ENCODE assay signal across 21 cellular contexts in the genomic region with DNA sequence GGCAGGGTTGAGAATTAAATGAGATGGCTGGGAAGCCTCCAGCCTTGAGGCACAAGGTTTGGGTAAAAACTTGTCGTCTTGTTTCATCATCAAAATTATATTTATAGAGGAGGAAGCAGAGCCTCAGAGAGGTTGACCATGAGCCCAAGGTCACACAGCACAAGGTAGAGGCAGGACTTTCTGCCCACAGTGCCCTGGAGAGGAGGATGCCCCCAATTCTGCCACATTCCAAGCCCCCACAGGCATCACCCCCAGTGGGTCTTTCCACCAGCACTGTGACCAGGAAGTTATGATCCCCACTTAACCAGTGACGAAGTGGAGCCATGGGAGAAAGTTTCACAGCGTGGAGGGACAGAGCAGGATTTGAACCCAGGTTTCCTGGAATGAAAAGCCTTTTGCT.
DNase-seq lines count a peak whose midpoint lies in the region; ATAC-seq, FAIRE-seq and TF ChIP-seq lines count a peak whose summit lies in the region.
"Had no signal": no experiment of that assay in that cellular context is flagged by ENCODE, and none has a peak within 500 bp of the region (broad histone marks: within the 10 kb centered on the region; RNA-seq: fewer than 3 reads in every experiment).

No MANE protein-coding gene starts in this region.

- CTCF ChIA-PET in HepG2 (lab: Yijun Ruan, JAX; ENCODE audit: low intra/inter-chr PET ratio, low total read pairs), result no interaction called here
- CTCF ChIA-PET in K562 (lab: Yijun Ruan, JAX; ENCODE audit: low intra/inter-chr PET ratio), result no interaction called here

- H3K27me3 Mint-ChIP-seq in neural crest cell (ENCODE audit: low read depth), result no peaks in the 10 kb centered on the region

- ATAC-seq in HepG2 (no peak), right lobe of liver (no peak), K562 (no peak), HG03565 (IDR thresholded peaks at IDR 0.05; ENCODE audit: unreplicated experiment) (no peak)
- ATAC-seq: CD8-positive, alpha-beta T cell had no signal

- BruUV-seq in HepG2 (replicated peaks; lab: Mats Ljungman, UMichigan) (no TSS peak), K562 (replicated peaks; lab: Mats Ljungman, UMichigan) (no TSS peak)

- WGBS in HepG2 (ENCODE audit: low lambda C conversion rate), result 13% methylated on average over 3 of the region's 3 CpGs
- WGBS in right lobe of liver (ENCODE audit: insufficient coverage, low coverage, low lambda C conversion rate, missing lambda C conversion rate), result 36% methylated on average over 2 of the region's 3 CpGs
- WGBS in K562 (ENCODE audit: insufficient coverage, low coverage, missing lambda C conversion rate), result 0% methylated on average over 3 of the region's 3 CpGs

- H3K36me3 Mint-ChIP-seq in neural crest cell (ENCODE audit: low read depth), result no peaks in the 10 kb centered on the region
- H3K36me3 Mint-ChIP-seq: CD14-positive monocyte; CD8-positive, alpha-beta T cell; IgD-negative memory B cell had no signal

- H3K36me3 ChIP-seq in HepG2 (replicated peaks in 1 of 2; ENCODE audit: control insufficient read depth in 1 of 2, insufficient read depth in 2 of 2, low read length in 2 of 2) (no peaks in the 10 kb centered on the region), right lobe of liver (no peaks in the 10 kb centered on the region), K562 (ENCODE audit: control insufficient read depth, insufficient read depth, low read length) (no peaks in the 10 kb centered on the region), uterus (no peaks in the 10 kb centered on the region)
- H3K36me3 ChIP-seq: HAP-1 had no signal

- H2AFZ ChIP-seq in HepG2 (ENCODE audit: low read length), result no peak overlapping the region
- no peak overlapping the region for H2AFZ ChIP-seq in K562 (ENCODE audit: low read depth, low read length)

- H4K20me1 ChIP-seq in HepG2 (ENCODE audit: insufficient read depth, low read length), result no peaks in the 10 kb centered on the region
- H4K20me1 ChIP-seq in K562 (replicated peaks; ENCODE audit: control insufficient read depth, insufficient read depth, low read length), result peaks cover 8% of the 10 kb centered on the region; the same call in 1 of the 2 replicates

- TF ChIP-seq CTCF in HepG2 (CRISPR knock-in tag; IDR thresholded peaks at IDR 0.05) (no peak), right lobe of liver (IDR thresholded peaks at IDR 0.05) (no peak), K562 (IDR thresholded peaks at IDR 0.05 in 2 of 3, conservative IDR thresholded peaks at IDR 0.05 in 1 of 3; ENCODE audit: insufficient read depth in 2 of 3, low read depth in 1 of 3, low read length in 3 of 3) (no peak), neural crest cell (conservative IDR thresholded peaks at IDR 0.05) (no peak), uterus (IDR thresholded peaks at IDR 0.05) (no peak)

- no peak overlapping the region for H3K4me3 Mint-ChIP-seq in neural crest cell
- H3K4me3 Mint-ChIP-seq: B cell; CD14-positive monocyte; CD8-positive, alpha-beta T cell; HFFc6; IgD-negative memory B cell had no signal

- POLR2A ChIA-PET in HepG2 (lab: Yijun Ruan, JAX) (no interaction called here), K562 (lab: Yijun Ruan, JAX) (interaction anchor here (1.7 kb wide), 1 partner anchor 31 kb away, joined by 3 read pairs; no protein-coding TSS in a partner anchor)

- H3K79me2 ChIP-seq in HepG2 (ENCODE audit: insufficient read depth, low read length), result no peaks in the 10 kb centered on the region
- no peaks in the 10 kb centered on the region for H3K79me2 ChIP-seq in K562 (ENCODE audit: control insufficient read depth, insufficient read depth, low read length)

- H3K4me1 ChIP-seq in HepG2 (ENCODE audit: insufficient read depth, low read length), result no peaks in the 10 kb centered on the region
- no peaks in the 10 kb centered on the region for H3K4me1 ChIP-seq in right lobe of liver
- H3K4me1 ChIP-seq in K562 (replicated peaks in 1 of 2; ENCODE audit: control insufficient read depth in 2 of 2, insufficient read depth in 2 of 2, low read length in 2 of 2), result no peaks in the 10 kb centered on the region
- no peaks in the 10 kb centered on the region for H3K4me1 ChIP-seq in uterus
- H3K4me1 ChIP-seq: HAP-1 had no signal

- no peaks in the 10 kb centered on the region for H3K9me3 Mint-ChIP-seq in neural crest cell
- H3K9me3 Mint-ChIP-seq: CD8-positive, alpha-beta T cell had no signal

- no peak overlapping the region for H3K4me2 ChIP-seq in HepG2 (ENCODE audit: low read depth, low read length)
- H3K4me2 ChIP-seq in K562 (ENCODE audit: insufficient read depth, low read length), result no peak overlapping the region

- TF ChIP-seq POLR2A in HepG2 (IDR thresholded peaks at IDR 0.05; ENCODE audit: insufficient read depth in 1 of 2, low read depth in 2 of 2, low read length in 2 of 2) (no peak), right lobe of liver (IDR thresholded peaks at IDR 0.05) (no peak), K562 (conservative IDR thresholded peaks at IDR 0.05) (no peak), uterus (IDR thresholded peaks at IDR 0.05) (no peak)

- H3K27ac Mint-ChIP-seq in neural crest cell (ENCODE audit: unreplicated experiment), result peak overlapping the region; percentile 19
- H3K27ac Mint-ChIP-seq: B cell; CD14-positive monocyte; CD8-positive, alpha-beta T cell; HFFc6; IgD-negative memory B cell had no signal

- H3K4me3 ChIP-seq in HepG2 (replicated peaks in 1 of 3; ENCODE audit: insufficient read depth in 1 of 3, low read depth in 2 of 3, low read length in 3 of 3) (no peak overlapping the region), right lobe of liver (no peak overlapping the region), K562 (no peak overlapping the region), uterus (no peak overlapping the region)
- H3K4me3 ChIP-seq: HAP-1 had no signal

- no peak for DNase-seq in HepG2 (ENCODE audit: low spot score)
- no peak for DNase-seq in right lobe of liver
- no peak for DNase-seq in K562 (ENCODE audit: extremely low read depth in 1 of 4, low spot score in 3 of 4)
- no peak for DNase-seq in neural crest cell (ENCODE audit: low read depth, low spot score)
- DNase-seq in activated CD4-positive, alpha-beta T cell treated with anti-CD3 and anti-CD28 coated beads, Interleukin-2, amount 50 U/mL, for 48 hours, result no peak
- no peak for DNase-seq in uterus
- DNase-seq: COR-L47, DMS153, DND-41, GDM1, HFFc6 had no signal

- H3K9me1 ChIP-seq in K562 (ENCODE audit: control insufficient read depth, insufficient read depth, low read length), result no peaks in the 10 kb centered on the region

- TF ChIP-seq EP300 in HepG2 (IDR thresholded peaks at IDR 0.05; ENCODE audit: low read depth in 2 of 2, low read length in 2 of 2), result no peak
- no peak for TF ChIP-seq EP300 in HepG2 (CRISPR knock-in tag; IDR thresholded peaks at IDR 0.05; ENCODE audit: borderline replicate concordance)
- no peak for TF ChIP-seq EP300 in K562 (IDR thresholded peaks at IDR 0.05; ENCODE audit: low read length)

- H3K27me3 ChIP-seq in HepG2 (ENCODE audit: control insufficient read depth in 1 of 2, insufficient read depth in 2 of 2, low read length in 2 of 2) (peaks cover 1 to 4% of the 10 kb centered on the region in 2 experiments; a peak in 2 of 5 replicates), right lobe of liver (no peaks in the 10 kb centered on the region), K562 (ENCODE audit: control insufficient read depth in 2 of 2, insufficient read depth in 2 of 2, low read length in 2 of 2) (peaks cover 0 to 26% of the 10 kb centered on the region in 2 experiments; a peak in 2 of 5 replicates), uterus (no peaks in the 10 kb centered on the region)

- TF ChIP-seq RAD21 in HepG2 (CRISPR knock-in tag; IDR thresholded peaks at IDR 0.05) (no peak), K562 (CRISPR knock-in tag; conservative IDR thresholded peaks at IDR 0.05 in 1 of 2, IDR thresholded peaks at IDR 0.05 in 1 of 2) (no peak)

- H3K27ac ChIP-seq in HepG2 (ENCODE audit: extremely low read length, insufficient read depth, low read length) (no peak overlapping the region), right lobe of liver (no peak overlapping the region), K562 (ENCODE audit: extremely low read depth, low read depth, low read length) (no peak overlapping the region), uterus (no peak overlapping the region)

- no peaks in the 10 kb centered on the region for H3K4me1 Mint-ChIP-seq in neural crest cell
- H3K4me1 Mint-ChIP-seq: B cell, CD14-positive monocyte, IgD-negative memory B cell had no signal

- FAIRE-seq in HepG2 (lab: Jason Lieb, UNC) (no peak), K562 (lab: Jason Lieb, UNC) (no peak)
- FAIRE-seq: A204.1, D721Med, GM19239, H1 had no signal

- in situ Hi-C loops in HepG2 (cut with HindIII; ENCODE audit: extremely low pct_ligation_motif_present, low pct_unique_long_range_greater_than_20kb) (no loop called here), K562 (cut with MboI) (no loop called here)

- intact Hi-C loops in HepG2 (cut with micrococcal nuclease; ENCODE audit: unreplicated experiment) (no loop called here), right lobe of liver (cut with DNase I) (no loop called here), K562 (cut with micrococcal nuclease) (no loop called here), uterus (cut with DNase I; ENCODE audit: low total_unique reads) (no loop called here)

- H3K9me3 ChIP-seq in HepG2 (ENCODE audit: low read length) (no peaks in the 10 kb centered on the region), right lobe of liver (no peaks in the 10 kb centered on the region), K562 (replicated peaks; ENCODE audit: control insufficient read depth, insufficient read depth, low read depth, low read length) (no peaks in the 10 kb centered on the region), uterus (no peaks in the 10 kb centered on the region)
- H3K9me3 ChIP-seq: HAP-1 had no signal

- H3K9ac ChIP-seq in HepG2 (ENCODE audit: insufficient read depth, low read depth, low read length), result no peak overlapping the region
- H3K9ac ChIP-seq in K562 (ENCODE audit: insufficient read depth in 1 of 2, low read depth in 2 of 2, low read length in 2 of 2), result no peak overlapping the region

TF ChIP-seq in HepG2, 621 proteins besides CTCF, POLR2A, EP300 and RAD21 (continues in another document):
- TF ChIP-seq ZNF768 (CRISPR knock-in tag; IDR thresholded peaks at IDR 0.05), result peak; percentile 81

TF ChIP-seq in K562, 482 proteins besides CTCF, POLR2A, EP300 and RAD21 (continues in another document):
- no peak for TF ChIP-seq ZNF384 (IDR thresholded peaks at IDR 0.05; ENCODE audit: low read depth, low read length)
- TF ChIP-seq ZNF76 (CRISPR knock-in tag; IDR thresholded peaks at IDR 0.05; ENCODE audit: borderline replicate concordance), result no peak
